Comparison of ENCODE assay signal across 1 cellular context in the genomic region with DNA sequence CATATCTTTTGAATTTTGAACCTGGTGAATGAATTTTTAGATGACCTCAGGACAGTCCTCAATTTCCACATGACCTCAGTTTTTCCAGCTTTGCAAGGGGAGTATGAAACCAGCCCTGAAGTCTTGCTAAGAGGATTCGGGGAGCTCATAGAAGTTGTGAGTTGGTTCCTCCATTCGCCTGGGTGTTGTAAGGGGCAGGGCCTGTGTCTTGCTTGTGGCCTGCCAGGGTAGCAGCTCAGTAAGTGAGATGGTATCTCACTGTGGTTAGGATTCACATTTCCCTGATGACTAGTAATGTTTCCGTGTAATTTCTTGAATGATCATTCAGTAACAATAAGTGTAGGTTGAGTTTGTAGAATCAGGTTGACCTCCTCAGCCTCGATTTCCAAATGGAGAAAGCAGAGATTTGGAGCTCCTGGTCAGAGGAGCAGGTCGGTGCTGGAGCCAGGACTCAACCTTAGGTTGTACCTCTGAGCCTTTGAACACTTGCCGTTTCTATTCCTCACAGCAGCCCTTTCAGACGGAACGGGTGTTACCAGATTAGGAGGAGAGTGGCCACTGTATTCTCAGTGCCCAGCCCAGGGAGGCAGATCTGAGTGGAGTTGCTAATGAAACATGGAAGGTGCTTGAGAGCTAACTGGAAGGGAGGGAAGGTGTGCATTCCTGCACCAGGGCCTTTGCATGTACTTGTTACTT.
TF ChIP-seq lines count a peak whose summit lies in the region.

No MANE protein-coding gene starts in this region.

TF ChIP-seq in SK-N-SH, 30 proteins besides CTCF, POLR2A, EP300 and RAD21:
- TF ChIP-seq, protein P1, sequence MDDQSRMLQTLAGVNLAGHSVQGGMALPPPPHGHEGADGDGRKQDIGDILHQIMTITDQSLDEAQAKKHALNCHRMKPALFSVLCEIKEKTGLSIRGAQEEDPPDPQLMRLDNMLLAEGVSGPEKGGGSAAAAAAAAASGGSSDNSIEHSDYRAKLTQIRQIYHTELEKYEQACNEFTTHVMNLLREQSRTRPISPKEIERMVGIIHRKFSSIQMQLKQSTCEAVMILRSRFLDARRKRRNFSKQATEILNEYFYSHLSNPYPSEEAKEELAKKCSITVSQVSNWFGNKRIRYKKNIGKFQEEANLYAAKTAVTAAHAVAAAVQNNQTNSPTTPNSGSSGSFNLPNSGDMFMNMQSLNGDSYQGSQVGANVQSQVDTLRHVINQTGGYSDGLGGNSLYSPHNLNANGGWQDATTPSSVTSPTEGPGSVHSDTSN (IDR thresholded peaks at IDR 0.05): no peak
- no peak for TF ChIP-seq GATA2 (CRISPR knock-in tag; IDR thresholded peaks at IDR 0.05)
- no peak for TF ChIP-seq RFX5 (IDR thresholded peaks at IDR 0.05; ENCODE audit: low read length)
- no peak for TF ChIP-seq FOXJ3 (CRISPR knock-in tag; IDR thresholded peaks at IDR 0.05)
- TF ChIP-seq TCF12 (IDR thresholded peaks at IDR 0.05): 0 out of 2 replicates have a peak, but pooled peaks have one; percentile 23
- TF ChIP-seq, protein P2, sequence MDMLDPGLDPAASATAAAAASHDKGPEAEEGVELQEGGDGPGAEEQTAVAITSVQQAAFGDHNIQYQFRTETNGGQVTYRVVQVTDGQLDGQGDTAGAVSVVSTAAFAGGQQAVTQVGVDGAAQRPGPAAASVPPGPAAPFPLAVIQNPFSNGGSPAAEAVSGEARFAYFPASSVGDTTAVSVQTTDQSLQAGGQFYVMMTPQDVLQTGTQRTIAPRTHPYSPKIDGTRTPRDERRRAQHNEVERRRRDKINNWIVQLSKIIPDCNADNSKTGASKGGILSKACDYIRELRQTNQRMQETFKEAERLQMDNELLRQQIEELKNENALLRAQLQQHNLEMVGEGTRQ (IDR thresholded peaks at IDR 0.05; ENCODE audit: borderline replicate concordance, low read depth, low read length): no peak
- peak; percentile 4; the same call in 1 of the 2 replicates for TF ChIP-seq FOSL2 (IDR thresholded peaks at IDR 0.05; ENCODE audit: borderline replicate concordance, low read depth)
- TF ChIP-seq REST (IDR thresholded peaks at IDR 0.05; ENCODE audit: low read depth, low read length): no peak
- TF ChIP-seq, protein P3, sequence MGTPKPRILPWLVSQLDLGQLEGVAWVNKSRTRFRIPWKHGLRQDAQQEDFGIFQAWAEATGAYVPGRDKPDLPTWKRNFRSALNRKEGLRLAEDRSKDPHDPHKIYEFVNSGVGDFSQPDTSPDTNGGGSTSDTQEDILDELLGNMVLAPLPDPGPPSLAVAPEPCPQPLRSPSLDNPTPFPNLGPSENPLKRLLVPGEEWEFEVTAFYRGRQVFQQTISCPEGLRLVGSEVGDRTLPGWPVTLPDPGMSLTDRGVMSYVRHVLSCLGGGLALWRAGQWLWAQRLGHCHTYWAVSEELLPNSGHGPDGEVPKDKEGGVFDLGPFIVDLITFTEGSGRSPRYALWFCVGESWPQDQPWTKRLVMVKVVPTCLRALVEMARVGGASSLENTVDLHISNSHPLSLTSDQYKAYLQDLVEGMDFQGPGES (IDR thresholded peaks at IDR 0.05; ENCODE audit: low read depth, low read length): no peak
- TF ChIP-seq JUND (IDR thresholded peaks at IDR 0.05): no peak
- no peak for TF ChIP-seq TAF1 (IDR thresholded peaks at IDR 0.05; ENCODE audit: borderline replicate concordance, low read depth, low read length)
- TF ChIP-seq CHD2 (IDR thresholded peaks at IDR 0.05; ENCODE audit: low read length, partially characterized antibody): no peak
